ENCODE assay signal across 8 cellular contexts in the genomic region with DNA sequence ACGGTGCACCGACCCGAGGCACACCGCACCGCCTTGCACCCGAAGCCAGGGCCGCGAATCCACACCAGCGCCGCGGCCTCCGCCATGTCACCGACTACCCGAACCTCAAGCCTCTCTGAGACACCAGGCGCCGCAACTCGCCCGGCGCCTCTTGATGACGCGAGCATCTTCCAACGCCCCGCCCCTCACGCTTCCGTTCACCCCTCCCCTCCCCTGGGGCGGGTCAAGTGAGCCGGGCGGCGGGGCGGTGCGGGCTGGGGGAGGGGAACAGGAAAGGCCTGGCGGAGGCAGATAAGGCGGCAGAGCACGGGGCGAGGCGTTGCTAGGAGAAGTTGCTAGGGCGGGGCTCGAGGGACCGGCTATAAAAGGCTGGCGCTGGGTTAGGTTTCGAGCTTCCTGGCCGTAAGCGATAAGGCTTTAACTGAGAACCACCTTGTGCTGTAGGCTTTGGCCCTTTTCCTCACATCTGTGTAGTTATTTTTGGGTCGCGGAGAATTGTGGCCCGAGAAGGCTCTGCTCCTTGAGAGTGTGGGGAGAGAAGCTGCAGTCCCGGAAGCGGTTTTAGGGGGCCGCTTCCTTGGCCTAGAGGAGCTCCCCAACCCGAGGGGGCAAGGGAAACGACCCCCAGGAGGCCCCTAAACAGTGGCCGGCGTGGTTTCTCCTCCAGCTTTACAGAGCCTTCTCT. TPM values are rescaled to one million over a fixed set of nuclear protein-coding genes. Genes with fewer than 3 reads are reported as not detected.
DNase-seq lines count a peak whose midpoint lies in the region; ATAC-seq lines count a peak whose summit lies in the region.

A gene (minus strand): TSS at position 117 of the 685 bp plus-strand sequence. CDS start 31 bp downstream, at position 86.

- H3K4me1 Mint-ChIP-seq in IgD-negative memory B cell: peaks cover 46 to 56% (median 50%) of the 10 kb centered on the region in 3 donors

- peak; percentile 78 for ATAC-seq in GM21529 (IDR thresholded peaks at IDR 0.05; ENCODE audit: unreplicated experiment)

- peak within 1 kb of the TSS; percentile 100 for H3K4me3 Mint-ChIP-seq in IgD-negative memory B cell

- DNase-seq in DMS 273 treated with DMSO at 0.1 percent for 48 hours (lab: John Stamatoyannopoulos, UW) (peak; percentile 96), OCI-M2 (lab: John Stamatoyannopoulos, UW; ENCODE audit: unreplicated experiment) (peak; percentile 92), activated T-cell treated with anti-CD3 and anti-CD28 coated beads for 4 hours (peak; percentile 100), epithelial cell of prostate (ENCODE audit: low read depth, low spot score) (peak; percentile 91), mucosa of gallbladder (ENCODE audit: low spot score) (peak; percentile 100)
- peak; percentile 99 for DNase-seq in stimulated activated CD8-positive, alpha-beta memory T cell treated with anti-CD3 and anti-CD28 coated beads, Interleukin-4, amount 100 ng/mL, for 4 hours (ENCODE audit: low read depth in 2 of 2, low spot score in 1 of 2)

- peak within 1 kb of the TSS; percentile 55 for H3K27ac ChIP-seq in epithelial cell of prostate

- H3K27ac Mint-ChIP-seq in IgD-negative memory B cell: peak within 1 kb of the TSS; percentile 98 to 100 (median 99)

- H3K9me3 Mint-ChIP-seq in IgD-negative memory B cell: no peaks in the 10 kb centered on the region

- H3K27me3 Mint-ChIP-seq in IgD-negative memory B cell: peaks cover 3% of the 10 kb centered on the region

- peaks cover 2% of the 10 kb centered on the region for H3K36me3 Mint-ChIP-seq in IgD-negative memory B cell

RNA-seq across cellular contexts. Expression of the gene that starts here (rescaled TPM):
- polyA plus RNA-seq in IgD-negative memory B cell: 9.2 TPM
- total RNA-seq in mucosa of gallbladder: 15.0 TPM

Comparison
In these comparisons a context has a peak if more than half of its experiments do, and no peak if none do; other contexts are left out.
1. Peak in every context shown above with its lines: DNase-seq, ATAC-seq and H3K27ac ChIP-seq.